In genomic region chr1:7491089-7491817, GRCh38 we compare ENCODE assay signal across 2 cellular contexts.
TF ChIP-seq lines count a peak whose summit lies in the region.

No MANE protein-coding gene starts in this region.

TF ChIP-seq in HepG2, 621 proteins besides CTCF, POLR2A, EP300 and RAD21 (continued from another document):
- TF ChIP-seq HMGXB4 (CRISPR knock-in tag; IDR thresholded peaks at IDR 0.05; ENCODE audit: borderline replicate concordance in 1 of 2, low read depth in 1 of 2), result no peak
- TF ChIP-seq MED1 (CRISPR knock-in tag; IDR thresholded peaks at IDR 0.05), result no peak
- no peak for TF ChIP-seq POGZ (CRISPR knock-in tag; IDR thresholded peaks at IDR 0.05)
- TF ChIP-seq KAT8 (CRISPR knock-in tag; IDR thresholded peaks at IDR 0.05), result no peak
- no peak for TF ChIP-seq ZBTB2 (CRISPR knock-in tag; IDR thresholded peaks at IDR 0.05; ENCODE audit: low read depth)
- no peak for TF ChIP-seq NFKBIZ (CRISPR knock-in tag; IDR thresholded peaks at IDR 0.05)
- TF ChIP-seq MYC (CRISPR knock-in tag; IDR thresholded peaks at IDR 0.05; ENCODE audit: borderline replicate concordance), result no peak
- no peak for TF ChIP-seq IRF2 (CRISPR knock-in tag; IDR thresholded peaks at IDR 0.05)
- TF ChIP-seq IRF9 (CRISPR knock-in tag; IDR thresholded peaks at IDR 0.05; ENCODE audit: borderline replicate concordance), result no peak
- no peak for TF ChIP-seq GRHL1 (CRISPR knock-in tag; conservative IDR thresholded peaks at IDR 0.05)
- no peak for TF ChIP-seq ZSCAN20 (CRISPR knock-in tag; IDR thresholded peaks at IDR 0.05; ENCODE audit: borderline replicate concordance)
- no peak for TF ChIP-seq ZNF512B (CRISPR knock-in tag; IDR thresholded peaks at IDR 0.05; ENCODE audit: borderline replicate concordance)
- TF ChIP-seq ZNF558 (CRISPR knock-in tag; IDR thresholded peaks at IDR 0.05; ENCODE audit: borderline replicate concordance), result no peak

TF ChIP-seq in WTC11, 78 proteins besides CTCF, POLR2A, EP300 and RAD21 (continued from another document):
- TF ChIP-seq HMGXB4 (CRISPR knock-in tag; IDR thresholded peaks at IDR 0.05), result no peak
- no peak for TF ChIP-seq OVOL2 (CRISPR knock-in tag; IDR thresholded peaks at IDR 0.05; ENCODE audit: borderline replicate concordance)
- TF ChIP-seq SOX15 (CRISPR knock-in tag; IDR thresholded peaks at IDR 0.05), result no peak
- no peak for TF ChIP-seq CREB1 (CRISPR knock-in tag; IDR thresholded peaks at IDR 0.05)
- TF ChIP-seq ZNF281 (CRISPR knock-in tag; IDR thresholded peaks at IDR 0.05), result no peak
- TF ChIP-seq CREM (CRISPR knock-in tag; IDR thresholded peaks at IDR 0.05), result no peak
- no peak for TF ChIP-seq GTF2I (CRISPR knock-in tag; conservative IDR thresholded peaks at IDR 0.05)
- no peak for TF ChIP-seq FOXP1 (CRISPR knock-in tag; IDR thresholded peaks at IDR 0.05; ENCODE audit: borderline replicate concordance)
- no peak for TF ChIP-seq CDX4 (CRISPR knock-in tag; IDR thresholded peaks at IDR 0.05; ENCODE audit: borderline replicate concordance)
- TF ChIP-seq TEAD4 (CRISPR knock-in tag; IDR thresholded peaks at IDR 0.05), result no peak
- no peak for TF ChIP-seq AR (CRISPR knock-in tag; IDR thresholded peaks at IDR 0.05)
- TF ChIP-seq FOXJ3 (CRISPR knock-in tag; IDR thresholded peaks at IDR 0.05; ENCODE audit: borderline replicate concordance), result no peak
- TF ChIP-seq ZNF121 (CRISPR knock-in tag; IDR thresholded peaks at IDR 0.05), result no peak
- no peak for TF ChIP-seq PRDM15 (CRISPR knock-in tag; IDR thresholded peaks at IDR 0.05)
- no peak for TF ChIP-seq ZNF423 (CRISPR knock-in tag; IDR thresholded peaks at IDR 0.05)
